10 cellular contexts compared by ENCODE assay signal in the genomic region with DNA sequence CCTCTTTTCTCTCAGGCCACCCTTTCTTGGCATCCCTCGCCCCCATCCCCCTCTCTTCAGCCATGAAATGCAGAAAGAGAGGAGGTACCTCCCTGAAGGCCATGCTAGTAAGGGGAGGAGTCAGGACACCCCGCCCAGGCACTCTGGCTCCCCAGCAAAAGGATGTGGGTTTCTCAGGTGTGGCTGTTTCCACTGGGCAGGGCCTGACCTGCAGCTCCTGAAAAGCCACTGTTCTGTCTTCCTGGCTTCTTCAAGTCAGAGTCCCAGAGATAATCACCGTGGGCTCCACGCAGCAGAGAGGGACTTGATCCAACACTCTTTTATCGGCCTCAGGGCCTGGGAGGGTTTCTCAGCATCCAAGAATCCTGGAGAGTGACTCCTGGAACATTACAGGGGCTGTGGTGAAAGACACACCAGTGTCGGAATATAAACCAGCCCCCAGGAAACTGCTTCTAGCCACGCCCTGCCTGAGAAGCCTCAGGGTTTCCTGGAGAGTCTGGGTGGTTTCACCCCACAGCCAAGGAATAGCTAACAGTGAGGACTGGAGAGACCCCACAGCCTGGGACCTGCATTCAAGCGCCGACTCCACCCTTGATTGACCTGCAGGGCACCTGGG. TPM values are rescaled to one million over a fixed set of nuclear protein-coding genes. Genes with fewer than 3 reads are reported as not detected.
DNase-seq lines count a peak whose midpoint lies in the region; ATAC-seq, FAIRE-seq and TF ChIP-seq lines count a peak whose summit lies in the region.
"Had no signal": no experiment of that assay in that cellular context is flagged by ENCODE, and none has a peak within 500 bp of the region (broad histone marks: within the 10 kb centered on the region; RNA-seq: fewer than 3 reads in every experiment).

No MANE protein-coding gene starts in this region.

- no peaks in the 10 kb centered on the region for H3K36me3 Mint-ChIP-seq in activated CD4-positive, alpha-beta memory T cell treated with anti-CD3 and anti-CD28 coated beads for 36 hours

- H3K36me3 ChIP-seq in Loucy (ENCODE audit: insufficient read depth, low read length) (no peaks in the 10 kb centered on the region), endothelial cell of umbilical vein (ENCODE audit: control insufficient read depth in 2 of 2, extremely low read depth in 1 of 2, insufficient read depth in 2 of 2, low read length in 2 of 2) (no peaks in the 10 kb centered on the region), pancreas (no peaks in the 10 kb centered on the region)

- TF ChIP-seq POLR2A in endothelial cell of umbilical vein (IDR thresholded peaks at IDR 0.05; ENCODE audit: low read depth, low read length), result no peak

- WGBS in pancreas, 2 donors, result 72 to 78% methylated on average over 9 of the region's 9 CpGs
- 77% methylated on average over 9 of the region's 9 CpGs for WGBS in right cardiac atrium

- H3K9ac ChIP-seq in Loucy (ENCODE audit: low read depth, low read length, poor library complexity, severe bottlenecking) (peak overlapping the region; percentile 10), endothelial cell of umbilical vein (replicated peaks; ENCODE audit: extremely low read depth, insufficient read depth, low read length) (no peak overlapping the region)

- peak; percentile 83 for DNase-seq in activated CD4-positive, alpha-beta memory T cell treated with anti-CD3 and anti-CD28 coated beads for 36 hours
- no peak for DNase-seq in endothelial cell of umbilical vein (ENCODE audit: low read depth, low spot score)
- DNase-seq in stimulated activated CD8-positive, alpha-beta memory T cell treated with anti-CD3 and anti-CD28 coated beads, Interleukin-12 subunit alpha, Interleukin-12 subunit beta, amount 100 ng/mL, for 1 hour (ENCODE audit: low read depth), result peak; percentile 20
- no peak for DNase-seq in pancreas
- no peak for DNase-seq in right cardiac atrium
- DNase-seq in AG08395 (ENCODE audit: low spot score), result no peak
- DNase-seq: NCI-H2171 treated with DMSO at 0.1 percent for 48 hours had no signal

- no peaks in the 10 kb centered on the region for H3K79me2 ChIP-seq in Loucy (ENCODE audit: insufficient read depth, low read length)
- H3K79me2 ChIP-seq in endothelial cell of umbilical vein (ENCODE audit: control insufficient read depth, insufficient read depth, low read length), result no peaks in the 10 kb centered on the region

- no peaks in the 10 kb centered on the region for H3F3A ChIP-seq in Loucy (ENCODE audit: low read depth)

- H2AFZ ChIP-seq in Loucy (ENCODE audit: low read length) (peak overlapping the region; percentile 21; the same call in 1 of the 2 replicates), endothelial cell of umbilical vein (ENCODE audit: low read depth, low read length) (peak overlapping the region; percentile 18)

- H3K4me1 ChIP-seq in Loucy (ENCODE audit: insufficient read depth, low read length, poor library complexity, severe bottlenecking), result peaks cover 19% of the 10 kb centered on the region
- H3K4me1 ChIP-seq in endothelial cell of umbilical vein (ENCODE audit: control insufficient read depth, extremely low read depth, insufficient read depth, low read length), result peaks cover 11% of the 10 kb centered on the region
- H3K4me1 ChIP-seq in pancreas, result no peaks in the 10 kb centered on the region
- H3K4me1 ChIP-seq in right cardiac atrium (ENCODE audit: control insufficient read depth, insufficient read depth, low read length), result no peaks in the 10 kb centered on the region

- intact Hi-C loops in activated CD4-positive, alpha-beta memory T cell treated with anti-CD3 and anti-CD28 coated beads for 36 hours (cut with micrococcal nuclease), result no loop called here
- intact Hi-C loops in endothelial cell of umbilical vein (cut with micrococcal nuclease) (no loop called here), pancreas (cut with DNase I) (no loop called here), right cardiac atrium (cut with DNase I) (no loop called here)

- no peaks in the 10 kb centered on the region for H3K27me3 ChIP-seq in Loucy (ENCODE audit: insufficient read depth, low read length, poor library complexity, severe bottlenecking)
- H3K27me3 ChIP-seq in endothelial cell of umbilical vein (ENCODE audit: control insufficient read depth in 2 of 2, insufficient read depth in 2 of 2, low read length in 2 of 2), result no peaks in the 10 kb centered on the region
- H3K27me3 ChIP-seq in pancreas, result no peaks in the 10 kb centered on the region
- no peaks in the 10 kb centered on the region for H3K27me3 ChIP-seq in right cardiac atrium (ENCODE audit: control insufficient read depth, insufficient read depth)

- peak overlapping the region; percentile 58 for H3K4me2 ChIP-seq in Loucy (ENCODE audit: low read depth, low read length, poor library complexity, severe bottlenecking)
- H3K4me2 ChIP-seq in endothelial cell of umbilical vein (ENCODE audit: insufficient read depth, low read length), result no peak overlapping the region

- no peaks in the 10 kb centered on the region for H3K27me3 Mint-ChIP-seq in activated CD4-positive, alpha-beta memory T cell treated with anti-CD3 and anti-CD28 coated beads for 36 hours
- H3K27me3 Mint-ChIP-seq: progenitor cell of endocrine pancreas had no signal

- CTCF ChIA-PET in activated CD4-positive, alpha-beta memory T cell treated with anti-CD3 and anti-CD28 coated beads for 36 hours (lab: Charles Lee), result no interaction called here
- CTCF ChIA-PET in endothelial cell of umbilical vein (lab: Charles Lee), result interaction anchor here (0.7 to 1.4 kb wide), 7 partner anchors 15 to 60 kb away, joined by 3 to 8 read pairs (median 3); no protein-coding TSS in a partner anchor

- no peaks in the 10 kb centered on the region for H3K9me2 ChIP-seq in Loucy (replicated peaks; ENCODE audit: low read depth, low read length)

- H3K4me3 ChIP-seq in Loucy (ENCODE audit: low read length, poor library complexity, severe bottlenecking), result peak overlapping the region; percentile 25
- no peak overlapping the region for H3K4me3 ChIP-seq in endothelial cell of umbilical vein (replicated peaks in 1 of 3; ENCODE audit: insufficient read depth in 1 of 3, low read depth in 1 of 3, low read length in 3 of 3)
- H3K4me3 ChIP-seq in pancreas, result no peak overlapping the region
- H3K4me3 ChIP-seq in right cardiac atrium (ENCODE audit: low read length), result no peak overlapping the region

- POLR2A ChIA-PET in activated CD4-positive, alpha-beta memory T cell treated with anti-CD3 and anti-CD28 coated beads for 36 hours (lab: Charles Lee), result no interaction called here
- POLR2A ChIA-PET in endothelial cell of umbilical vein (lab: Charles Lee), result no interaction called here

- ATAC-seq in pancreas (no peak), right cardiac atrium (no peak), GM21737 (IDR thresholded peaks at IDR 0.05; ENCODE audit: unreplicated experiment) (no peak)

- FAIRE-seq in endothelial cell of umbilical vein (lab: Jason Lieb, UNC) (no peak), pancreas (lab: Jason Lieb, UNC) (no peak)

- no peak overlapping the region for H3K4me3 Mint-ChIP-seq in activated CD4-positive, alpha-beta memory T cell treated with anti-CD3 and anti-CD28 coated beads for 36 hours

- no peaks in the 10 kb centered on the region for H3K9me3 ChIP-seq in Loucy (ENCODE audit: insufficient read depth, low read depth, low read length)
- no peaks in the 10 kb centered on the region for H3K9me3 ChIP-seq in endothelial cell of umbilical vein (replicated peaks; ENCODE audit: control insufficient read depth, insufficient read depth, low read length)
- H3K9me3 ChIP-seq in pancreas, result no peaks in the 10 kb centered on the region
- no peaks in the 10 kb centered on the region for H3K9me3 ChIP-seq in right cardiac atrium (ENCODE audit: control insufficient read depth, low read length)

- dilution Hi-C loops in endothelial cell of umbilical vein (cut with MboI; ENCODE audit: extremely low pct_ligation_motif_present, low sequenced_read_pairs), result no loop called here

- no TSS peak for BruUV-seq in endothelial cell of umbilical vein (replicated peaks; lab: Mats Ljungman, UMichigan)

- no peaks in the 10 kb centered on the region for H3K9me1 ChIP-seq in endothelial cell of umbilical vein (replicated peaks; ENCODE audit: control insufficient read depth, extremely low read depth, insufficient read depth, low read length)

- H4K20me1 ChIP-seq in Loucy (ENCODE audit: insufficient read depth, low read length, poor library complexity, severe bottlenecking), result no peaks in the 10 kb centered on the region
- H4K20me1 ChIP-seq in endothelial cell of umbilical vein (replicated peaks; ENCODE audit: control insufficient read depth, extremely low read depth, insufficient read depth, low read length), result no peaks in the 10 kb centered on the region

- peak overlapping the region; percentile 74 for H3K27ac Mint-ChIP-seq in activated CD4-positive, alpha-beta memory T cell treated with anti-CD3 and anti-CD28 coated beads for 36 hours
- H3K27ac Mint-ChIP-seq: progenitor cell of endocrine pancreas had no signal

- H3K27ac ChIP-seq in endothelial cell of umbilical vein (ENCODE audit: insufficient read depth, low read depth, low read length), result no peak overlapping the region
- no peak overlapping the region for H3K27ac ChIP-seq in pancreas
- H3K27ac ChIP-seq in right cardiac atrium (ENCODE audit: low read length), result no peak overlapping the region

- H3K4me1 Mint-ChIP-seq in activated CD4-positive, alpha-beta memory T cell treated with anti-CD3 and anti-CD28 coated beads for 36 hours (ENCODE audit: low read depth), result peaks cover 46% of the 10 kb centered on the region

- no peaks in the 10 kb centered on the region for H3K9me3 Mint-ChIP-seq in activated CD4-positive, alpha-beta memory T cell treated with anti-CD3 and anti-CD28 coated beads for 36 hours

- TF ChIP-seq CTCF in Loucy (conservative IDR thresholded peaks at IDR 0.05; ENCODE audit: low read length), result no peak
- no peak for TF ChIP-seq CTCF in endothelial cell of umbilical vein (IDR thresholded peaks at IDR 0.05; ENCODE audit: extremely low read depth in 1 of 2, insufficient read depth in 1 of 2, low read depth in 1 of 2, low read length in 2 of 2)
- no peak for TF ChIP-seq CTCF in pancreas (IDR thresholded peaks at IDR 0.05)

TF ChIP-seq in endothelial cell of umbilical vein, 7 proteins besides CTCF, POLR2A, EP300 and RAD21 (continues in another document):
- TF ChIP-seq GATA2 (IDR thresholded peaks at IDR 0.05; ENCODE audit: insufficient read depth, insufficient read length, low read depth, low read length), result no peak

RNA-seq across cellular contexts. Expression of a gene that starts 45.7 kb away (rescaled TPM):
- total RNA-seq in activated CD4-positive, alpha-beta memory T cell treated with anti-CD3 and anti-CD28 coated beads for 36 hours, result 1 to 10 TPM; 5.8 to 8.2 TPM
- total RNA-seq in endothelial cell of umbilical vein (65.3 and 118 TPM in 2 replicates), pancreas (1 to 10 TPM in 4 of 6 donors, under 1 TPM in 2; 0.69 to 2.7 (median 1.5) TPM), right cardiac atrium (100 to 1,000 TPM; 158 to 236 (median 207) TPM)
- polyA plus RNA-seq in endothelial cell of umbilical vein (32.0 and 32.2 TPM in 2 replicates), pancreas (1 to 10 TPM; 1.2 to 1.9 TPM), right cardiac atrium (120 TPM)
- polyA plus RNA-seq in endothelial cell of umbilical vein (2011; cell fraction: cytosol; rRNA removed), result 33.8 and 34.6 TPM in 2 replicates
- polyA plus RNA-seq in endothelial cell of umbilical vein (2011; cell fraction: nucleus; rRNA removed), result 35.4 and 41.3 TPM in 2 replicates
- polyA plus RNA-seq in endothelial cell of umbilical vein (2012), result 47.4 and 77.2 TPM in 2 replicates
- 36.1 and 38.9 TPM in 2 replicates for polyA minus RNA-seq in endothelial cell of umbilical vein
- polyA minus RNA-seq in endothelial cell of umbilical vein (2011; cell fraction: cytosol; rRNA and poly(A)+ RNA removed), result not detected
- polyA minus RNA-seq in endothelial cell of umbilical vein (2011; cell fraction: nucleus; rRNA and poly(A)+ RNA removed), result 37.1 and 37.9 TPM in 2 replicates

Comparison
In these comparisons a context has a peak if more than half of its experiments do, and no peak if none do; other contexts are left out.
1. DNase-seq: peak in activated CD4-positive, alpha-beta memory T cell treated with anti-CD3 and anti-CD28 coated beads for 36 hours (single experiment) and stimulated activated CD8-positive, alpha-beta memory T cell treated with anti-CD3 and anti-CD28 coated beads, Interleukin-12 subunit alpha, Interleukin-12 subunit beta, amount 100 ng/mL, for 1 hour (single experiment); none in endothelial cell of umbilical vein (single experiment), pancreas (0 of 6), right cardiac atrium (0 of 3) and AG08395 (single experiment).